Comparison of ENCODE assay signal across 23 cellular contexts in genomic region chr12:3668479-3669165, GRCh38.
DNase-seq lines count a peak whose midpoint lies in the region; ATAC-seq, FAIRE-seq and TF ChIP-seq lines count a peak whose summit lies in the region.
"Had no signal": no experiment of that assay in that cellular context is flagged by ENCODE, and none has a peak within 500 bp of the region (broad histone marks: within the 10 kb centered on the region; RNA-seq: fewer than 3 reads in every experiment).

No MANE protein-coding gene starts in this region.

- no peaks in the 10 kb centered on the region for H3K9me3 Mint-ChIP-seq in activated CD4-positive, alpha-beta T cell treated with anti-CD3 and anti-CD28 coated beads, Interleukin-2, amount 10 ng/mL, durations not matched to agents 7 days and 5 days
- H3K9me3 Mint-ChIP-seq in immature natural killer cell = no peaks in the 10 kb centered on the region
- H3K9me3 Mint-ChIP-seq: IgD-negative memory B cell had no signal

- TF ChIP-seq POLR2A in heart left ventricle (IDR thresholded peaks at IDR 0.05) = no peak

- POLR2A ChIA-PET in activated CD4-positive, alpha-beta T cell treated with anti-CD3 and anti-CD28 coated beads, Interleukin-2, amount 10 ng/mL, durations not matched to agents 7 days and 5 days (lab: Charles Lee) = no interaction called here

- H3K27ac Mint-ChIP-seq in activated CD4-positive, alpha-beta T cell treated with anti-CD3 and anti-CD28 coated beads, Interleukin-2, amount 10 ng/mL, durations not matched to agents 7 days and 5 days = peak overlapping the region; percentile 15
- H3K27ac Mint-ChIP-seq in immature natural killer cell = peak overlapping the region in 4 of 6 donors; percentile 44 to 76 (median 63)
- H3K27ac Mint-ChIP-seq: IgD-negative memory B cell had no signal

- no peak for DNase-seq in activated CD4-positive, alpha-beta T cell treated with anti-CD3 and anti-CD28 coated beads, Interleukin-2, amount 10 ng/mL, durations not matched to agents 7 days and 5 days
- DNase-seq in activated CD4-positive, alpha-beta T cell treated with anti-CD3 and anti-CD28 coated beads for 1 hour = no peak
- DNase-seq in heart left ventricle = peak in 4 of 5 donors; percentile 32 to 58 (median 45)
- DNase-seq in immature natural killer cell = no peak
- DNase-seq in KG1 (lab: John Stamatoyannopoulos, UW) = no peak
- DNase-seq in small intestine = no peak
- DNase-seq: Calu3; DND-41; GM23248; H7; NCI-H1092; NCI-H1436; NCI-H1930; NCI-H2107; NCI-H524; NCI-H748 treated with DMSO at 0.1 percent for 48 hours; NK-92 treated with Interleukin-12 subunit alpha and Interleukin-12 subunit beta, amount 100 ng/mL, for 24 hours had no signal

- no peaks in the 10 kb centered on the region for H3K27me3 ChIP-seq in heart left ventricle
- no peaks in the 10 kb centered on the region for H3K27me3 ChIP-seq in small intestine (ENCODE audit: control insufficient read depth in 2 of 2, insufficient read depth in 2 of 2, low read length in 2 of 2)

- peaks cover 0 to 60% (median 0%) of the 10 kb centered on the region in 9 donors for H3K36me3 ChIP-seq in heart left ventricle
- peaks cover 0 to 4% of the 10 kb centered on the region in 2 donors for H3K36me3 ChIP-seq in small intestine (ENCODE audit: control insufficient read depth in 2 of 2, insufficient read depth in 2 of 2, low read length in 2 of 2)

- ATAC-seq in heart left ventricle (peak; percentile 86 to 92 (median 90)), GM21737 (IDR thresholded peaks at IDR 0.05; ENCODE audit: unreplicated experiment) (no peak)
- ATAC-seq: SK-N-SH treated with all-trans-retinoic acid at 6 μM for 48 hours had no signal

- H3K27me3 Mint-ChIP-seq in activated CD4-positive, alpha-beta T cell treated with anti-CD3 and anti-CD28 coated beads, Interleukin-2, amount 10 ng/mL, durations not matched to agents 7 days and 5 days = no peaks in the 10 kb centered on the region
- H3K27me3 Mint-ChIP-seq in immature natural killer cell (ENCODE audit: low read depth in 3 of 3) = peaks cover 0 to 2% (median 0%) of the 10 kb centered on the region in 3 donors
- H3K27me3 Mint-ChIP-seq: IgD-negative memory B cell had no signal

- H3K27ac ChIP-seq in heart left ventricle = peak overlapping the region in 1 of 12 donors; percentile 50
- H3K27ac ChIP-seq in small intestine (ENCODE audit: low read depth in 1 of 2, low read length in 1 of 2) = no peak overlapping the region
- H3K27ac ChIP-seq: GM23248, HL-60, RWPE1 had no signal

- no peak for FAIRE-seq in small intestine (lab: Jason Lieb, UNC)
- FAIRE-seq: GM18507 had no signal

- no peak overlapping the region for H3K4me3 ChIP-seq in heart left ventricle
- H3K4me3 ChIP-seq in small intestine (ENCODE audit: low read depth in 1 of 2, low read length in 2 of 2) = no peak overlapping the region
- H3K4me3 ChIP-seq: GM23248 had no signal

- no peak for TF ChIP-seq CTCF in heart left ventricle (IDR thresholded peaks at IDR 0.05)

- peaks cover 0 to 31% (median 4%) of the 10 kb centered on the region in 12 donors for H3K4me1 ChIP-seq in heart left ventricle
- H3K4me1 ChIP-seq in small intestine (ENCODE audit: control insufficient read depth in 2 of 2, insufficient read depth in 1 of 2, low read depth in 1 of 2, low read length in 1 of 2) = no peaks in the 10 kb centered on the region

- WGBS in heart left ventricle, 4 donors = 64 to 76% (median 73%) methylated on average over 3 to 5 of the region's 5 CpGs
- WGBS in small intestine, 3 donors = 84 to 92% (median 85%) methylated on average over 5 of the region's 5 CpGs

- intact Hi-C loops in heart left ventricle (cut with DNase I) = loop anchor here in 4 of 10 donors (5.0 to 10.0 kb wide), 2 partner anchors 104 to 106 kb away; no protein-coding TSS in a partner anchor

- H3K36me3 Mint-ChIP-seq in activated CD4-positive, alpha-beta T cell treated with anti-CD3 and anti-CD28 coated beads, Interleukin-2, amount 10 ng/mL, durations not matched to agents 7 days and 5 days (ENCODE audit: low read depth) = peaks cover 39% of the 10 kb centered on the region
- H3K36me3 Mint-ChIP-seq in immature natural killer cell = peaks cover 26 to 65% (median 27%) of the 10 kb centered on the region in 3 donors

- H3K9me3 ChIP-seq in heart left ventricle (no peaks in the 10 kb centered on the region), small intestine (ENCODE audit: control insufficient read depth, low read depth) (no peaks in the 10 kb centered on the region)

- H3K4me3 Mint-ChIP-seq in activated CD4-positive, alpha-beta T cell treated with anti-CD3 and anti-CD28 coated beads, Interleukin-2, amount 10 ng/mL, durations not matched to agents 7 days and 5 days = no peak overlapping the region
- no peak overlapping the region for H3K4me3 Mint-ChIP-seq in immature natural killer cell
- H3K4me3 Mint-ChIP-seq: IgD-negative memory B cell had no signal

- peaks cover 10% of the 10 kb centered on the region for H3K4me1 Mint-ChIP-seq in activated CD4-positive, alpha-beta T cell treated with anti-CD3 and anti-CD28 coated beads, Interleukin-2, amount 10 ng/mL, durations not matched to agents 7 days and 5 days
- peaks cover 10 to 12% of the 10 kb centered on the region in 2 donors for H3K4me1 Mint-ChIP-seq in immature natural killer cell
- H3K4me1 Mint-ChIP-seq: IgD-negative memory B cell had no signal

- CTCF ChIA-PET in activated CD4-positive, alpha-beta T cell treated with anti-CD3 and anti-CD28 coated beads, Interleukin-2, amount 10 ng/mL, durations not matched to agents 7 days and 5 days (lab: Charles Lee) = interaction anchor here (0.6 to 1.1 kb wide), 2 partner anchors 8 to 369 kb away, joined by 3 read pairs; no protein-coding TSS in a partner anchor

Comparison
In these comparisons a context has a peak if more than half of its experiments do, and no peak if none do; other contexts are left out.
1. DNase-seq: peak in heart left ventricle (4 of 5); none in activated CD4-positive, alpha-beta T cell treated with anti-CD3 and anti-CD28 coated beads, Interleukin-2, amount 10 ng/mL, durations not matched to agents 7 days and 5 days (single experiment), activated CD4-positive, alpha-beta T cell treated with anti-CD3 and anti-CD28 coated beads for 1 hour (single experiment), immature natural killer cell (0 of 3), KG1 (single experiment) and small intestine (single experiment).